ENCODE assay signal across 28 cellular contexts in the genomic region with DNA sequence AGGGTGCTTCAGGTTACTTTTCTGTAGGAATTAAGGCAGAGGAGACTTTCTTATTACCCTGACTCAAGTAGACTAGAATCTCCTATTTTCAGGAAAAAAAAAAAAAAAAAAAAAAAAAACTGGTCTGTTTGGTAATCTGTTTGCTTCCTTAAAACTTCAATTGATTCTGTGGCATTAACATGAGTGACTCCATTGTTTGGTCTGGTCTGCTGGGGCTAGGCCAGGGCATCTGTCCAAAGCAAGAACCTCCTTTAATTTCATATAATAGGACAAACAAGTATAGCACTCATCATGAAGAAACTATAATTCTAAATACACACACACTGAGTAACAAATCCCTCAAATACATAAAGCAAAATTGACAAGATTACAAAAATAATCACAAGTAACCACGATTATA. TPM values are rescaled to one million over a fixed set of nuclear protein-coding genes. Genes with fewer than 3 reads are reported as not detected.
"Had no signal": no experiment of that assay in that cellular context is flagged by ENCODE, and none has a peak within 500 bp of the region (broad histone marks: within the 10 kb centered on the region; RNA-seq: fewer than 3 reads in every experiment).

No MANE protein-coding gene starts in this region.

- ATAC-seq: natural killer cell; psoas muscle; right cardiac atrium; sciatic nerve; stimulated activated memory B cell treated with anti-CD40 and anti-IgM and Interleukin-4, amounts not matched to agents 10 μg/mL and 1 μg/mL and 100 μg/mL, for 72 hours; stimulated activated naive CD8-positive, alpha-beta T cell treated with anti-CD3 and anti-CD28 coated beads, Interleukin-15, amount 100 ng/mL, for 72 hours; stimulated activated naive CD8-positive, alpha-beta T cell treated with anti-CD3 and anti-CD28 coated beads, Interleukin-15, Interleukin-2, amounts not matched to agents 100 U/mL and 50 U/mL, for 24 hours; upper lobe of right lung had no signal

- H3K4me3 ChIP-seq: neural progenitor cell, ovary, psoas muscle, skin epidermis, smooth muscle cell, spleen, suprapubic skin, testis, tibial artery, transverse colon, upper lobe of right lung, uterus had no signal

- H3K9me3 ChIP-seq: ovary, psoas muscle, suprapubic skin, testis, tibial artery, transverse colon, upper lobe of right lung, uterus had no signal

- DNase-seq: natural killer cell; occipital lobe; ovary; posterior cingulate gyrus; psoas muscle; right cardiac atrium; spleen; stimulated activated CD4-positive, alpha-beta T cell treated with anti-CD3 and anti-CD28 coated beads, Interleukin-12 subunit alpha, Interleukin-12 subunit beta, amount 100 ng/mL, for 4 hours; stimulated activated CD4-positive, alpha-beta T cell treated with anti-CD3 and anti-CD28 coated beads, Interleukin-1b, Interleukin-23, amount 100 ng/mL, for 48 hours; stimulated activated CD4-positive, alpha-beta T cell treated with anti-CD3 and anti-CD28 coated beads, Interleukin-4, amount 100 ng/mL, for 1 hour; stimulated activated CD4-positive, alpha-beta T cell treated with anti-CD3 and anti-CD28 coated beads, Interleukin-4, amount 100 ng/mL, for 4 hours; stimulated activated CD8-positive, alpha-beta memory T cell treated with anti-CD3 and anti-CD28 coated beads, Interleukin-4, amount 100 ng/mL, for 48 hours; stimulated activated naive CD4-positive, alpha-beta T cell; stimulated activated naive CD8-positive, alpha-beta T cell treated with anti-CD3 and anti-CD28 coated beads, Interleukin-15, amount 100 ng/mL, for 72 hours; stimulated activated naive CD8-positive, alpha-beta T cell treated with anti-CD3 and anti-CD28 coated beads, Interleukin-15, Interleukin-2, amounts not matched to agents 100 U/mL and 50 U/mL, for 24 hours; substantia nigra; testis; tibial artery; transverse colon; upper lobe of right lung; uterus had no signal

- H3K27me3 ChIP-seq: neural progenitor cell, ovary, spleen, suprapubic skin, testis, tibial artery, transverse colon, upper lobe of right lung, uterus had no signal

- H3K27ac ChIP-seq: neural progenitor cell, ovary, parathyroid adenoma, psoas muscle, skin epidermis, spleen, suprapubic skin, testis, tibial artery, transverse colon, upper lobe of right lung, uterus had no signal

- H3K36me3 ChIP-seq: neural progenitor cell, ovary, spleen, suprapubic skin, tibial artery, transverse colon, upper lobe of right lung, uterus had no signal

- H3K4me1 ChIP-seq: neural progenitor cell, parathyroid adenoma, psoas muscle, spleen, suprapubic skin, testis, tibial artery, transverse colon, upper lobe of right lung, uterus had no signal

RNA-seq across cellular contexts. Expression of a gene that starts 32.9 kb away (rescaled TPM):
- total RNA-seq: natural killer cell, upper lobe of right lung had no signal
